36 cellular contexts compared by ENCODE assay signal in genomic region chr2:86818114-86818801, GRCh38. TPM values are rescaled to one million over a fixed set of nuclear protein-coding genes. Genes with fewer than 3 reads are reported as not detected.
"Had no signal": no experiment of that assay in that cellular context is flagged by ENCODE, and none has a peak within 500 bp of the region (broad histone marks: within the 10 kb centered on the region; RNA-seq: fewer than 3 reads in every experiment).

No MANE protein-coding gene starts in this region.

- H3K4me1 Mint-ChIP-seq: neural crest cell; stimulated activated naive B cell treated with anti-CD40 and anti-IgM and Interleukin-4, amounts not matched to agents 10 μg/mL and 1 μg/mL and 100 μg/mL, for 72 hours had no signal

- DNase-seq: activated CD4-positive, alpha-beta T cell treated with anti-CD3 and anti-CD28 coated beads for 36 hours; activated CD4-positive, CD25-positive, alpha-beta regulatory T cell; activated CD8-positive, alpha-beta memory T cell treated with anti-CD3 and anti-CD28 coated beads, Interleukin-2, amount 50 U/mL, for 48 hours; activated gamma-delta T cell treated with Interleukin-2 at 50 U/mL for 16 hours; activated naive CD4-positive, alpha-beta T cell treated with anti-CD3 and anti-CD28 coated beads, Interleukin-2, amount 50 U/mL, for 16 hours; activated T-cell treated with anti-CD3 and anti-CD28 coated beads, Interleukin-2, amount 50 U/mL, for 24 hours; adrenal gland; aorta; body of pancreas; cerebellar nuclear complex; dorsolateral prefrontal cortex; effector memory CD4-positive, alpha-beta T cell; erythroblast; islet precursor cell; left ventricle myocardium superior; nucleus accumbens; pancreas; retina; stimulated activated CD4-positive, alpha-beta T cell treated with anti-CD3 and anti-CD28 coated beads, Interleukin-4, amount 100 ng/mL, for 4 hours; stimulated activated CD8-positive, alpha-beta memory T cell treated with anti-CD3 and anti-CD28 coated beads, Interleukin-4, amount 100 ng/mL, for 48 hours; stimulated activated naive B cell treated with anti-CD40 and anti-IgM and Interleukin-4, amounts not matched to agents 10 μg/mL and 1 μg/mL and 100 μg/mL, for 72 hours; T-helper 1 cell; uterus had no signal

- H3K27me3 Mint-ChIP-seq: activated T-cell treated with anti-CD3 and anti-CD28 coated beads, Interleukin-2, amount 50 U/mL, for 24 hours; type B pancreatic cell had no signal

- ATAC-seq: activated CD4-positive, alpha-beta T cell treated with anti-CD3 and anti-CD28 coated beads for 36 hours; activated T-helper 17 cell treated with anti-CD3 and anti-CD28 coated beads, Interleukin-2, amount 50 U/mL, for 72 hours; body of pancreas; gastroesophageal sphincter; left ventricle myocardium superior; pancreas; sciatic nerve; stimulated activated naive B cell treated with anti-CD40 and anti-IgM and Interleukin-4, amounts not matched to agents 10 μg/mL and 1 μg/mL and 100 μg/mL, for 72 hours had no signal

- H3K4me3 Mint-ChIP-seq: activated CD4-positive, alpha-beta T cell treated with anti-CD3 and anti-CD28 coated beads for 36 hours; activated T-cell treated with anti-CD3 and anti-CD28 coated beads, Interleukin-2, amount 50 U/mL, for 24 hours; activated T-helper 17 cell treated with anti-CD3 and anti-CD28 coated beads, Interleukin-2, amount 50 U/mL, for 72 hours; neural crest cell; stimulated activated naive B cell treated with anti-CD40 and anti-IgM and Interleukin-4, amounts not matched to agents 10 μg/mL and 1 μg/mL and 100 μg/mL, for 72 hours; type B pancreatic cell had no signal

- H3K36me3 ChIP-seq: adrenal gland, gastroesophageal sphincter, pancreas, prostate gland, thoracic aorta, uterus had no signal

- H3K27ac ChIP-seq: adrenal gland, body of pancreas, coronary artery, dorsolateral prefrontal cortex, gastroesophageal sphincter, hepatocyte, pancreas, prostate gland, skin epidermis, thoracic aorta, uterus had no signal

- H3K9me3 ChIP-seq: adrenal gland, body of pancreas, pancreas, prostate gland, thoracic aorta had no signal

- H3K36me3 Mint-ChIP-seq: stimulated activated naive B cell treated with anti-CD40 and anti-IgM and Interleukin-4, amounts not matched to agents 10 μg/mL and 1 μg/mL and 100 μg/mL, for 72 hours; type B pancreatic cell had no signal

- H3K27ac Mint-ChIP-seq: activated CD4-positive, alpha-beta T cell treated with anti-CD3 and anti-CD28 coated beads for 36 hours; activated T-cell treated with anti-CD3 and anti-CD28 coated beads, Interleukin-2, amount 50 U/mL, for 24 hours; activated T-helper 17 cell treated with anti-CD3 and anti-CD28 coated beads, Interleukin-2, amount 50 U/mL, for 72 hours; stimulated activated naive B cell treated with anti-CD40 and anti-IgM and Interleukin-4, amounts not matched to agents 10 μg/mL and 1 μg/mL and 100 μg/mL, for 72 hours; type B pancreatic cell had no signal

- H3K9me3 Mint-ChIP-seq: activated T-helper 17 cell treated with anti-CD3 and anti-CD28 coated beads, Interleukin-2, amount 50 U/mL, for 72 hours; type B pancreatic cell had no signal

RNA-seq across cellular contexts. Expression of gene CD8A, which starts 27.5 kb away (rescaled TPM):
- total RNA-seq: fibroblast of lung, fibroblast of villous mesenchyme, lung microvascular endothelial cell had no signal

RNA-seq across cellular contexts. Expression of gene CD8B, which starts 43.4 kb away (rescaled TPM):
- total RNA-seq: fibroblast of lung, fibroblast of villous mesenchyme, lung microvascular endothelial cell, neural crest cell had no signal
